Comparison of ENCODE assay signal across 32 cellular contexts in genomic region chr13:114303700-114304327, GRCh38.
"Had no signal": no experiment of that assay in that cellular context is flagged by ENCODE, and none has a peak within 500 bp of the region (broad histone marks: within the 10 kb centered on the region; RNA-seq: fewer than 3 reads in every experiment).

No MANE protein-coding gene starts in this region.

- DNase-seq: activated CD4-positive, alpha-beta memory T cell treated with anti-CD3 and anti-CD28 coated beads for 36 hours; activated CD4-positive, alpha-beta T cell treated with anti-CD3 and anti-CD28 coated beads, Interleukin-2, amount 10 ng/mL, durations not matched to agents 24 days and 14 days; activated CD8-positive, alpha-beta memory T cell treated with anti-CD3 and anti-CD28 coated beads, Interleukin-2, amount 50 U/mL, for 4 hours; activated naive CD8-positive, alpha-beta T cell treated with anti-CD3 and anti-CD28 coated beads, Interleukin-2, amount 50 U/mL, for 24 hours; activated T-cell treated with anti-CD3 and anti-CD28 coated beads, Interleukin-2, amount 50 U/mL, for 1 hour; amygdala; central memory CD4-positive, alpha-beta T cell; endodermal cell; foreskin fibroblast; hypothalamus; immature natural killer cell; kidney; left colon; naive thymus-derived CD8-positive, alpha-beta T cell; occipital lobe; stimulated activated CD4-positive, alpha-beta T cell treated with anti-CD3 and anti-CD28 coated beads, Interleukin-15, amount 100 ng/mL, for 24 hours; stimulated activated CD4-positive, alpha-beta T cell treated with anti-CD3 and anti-CD28 coated beads, Interleukin-2, amount 100 ng/mL, for 24 hours; stimulated activated naive CD4-positive, alpha-beta T cell; T-helper 17 cell; T1000; WERI-Rb-1 had no signal

- H3K27ac Mint-ChIP-seq: activated CD4-positive, alpha-beta memory T cell treated with anti-CD3 and anti-CD28 coated beads for 36 hours; activated CD4-positive, alpha-beta T cell treated with anti-CD3 and anti-CD28 coated beads, Interleukin-2, amount 10 ng/mL, durations not matched to agents 24 days and 14 days; activated naive CD4-positive, alpha-beta T cell treated with anti-CD3 and anti-CD28 coated beads, Interleukin-2, amount 50 U/mL, for 24 hours; activated naive CD8-positive, alpha-beta T cell treated with anti-CD3 and anti-CD28 coated beads, Interleukin-2, amount 50 U/mL, for 24 hours; activated T-helper 1 cell treated with anti-CD3 and anti-CD28 coated beads, Interleukin-12 subunit alpha, Interleukin-12 subunit beta, Interleukin-2, Interleukin-4 antibody, amounts not matched to agents 30 ng/mL and 10 ng/mL and 1 ng/mL, durations not matched to agents 14 hours and 24 hours and 36 hours; endodermal cell; immature natural killer cell; memory B cell; neural progenitor cell; T-helper 17 cell; type B pancreatic cell had no signal

- H3K27me3 ChIP-seq: breast epithelium, neural progenitor cell, right atrium auricular region had no signal

- H3K9me3 ChIP-seq: breast epithelium, right atrium auricular region, thoracic aorta had no signal

- H3K4me1 ChIP-seq: breast epithelium, neural progenitor cell, right atrium auricular region had no signal

- H2AFZ ChIP-seq: neural progenitor cell had no signal

- H3K9ac ChIP-seq: neural progenitor cell had no signal

- H3K27ac ChIP-seq: breast epithelium, neural progenitor cell, right atrium auricular region, thoracic aorta, WERI-Rb-1 had no signal

- H3K27me3 Mint-ChIP-seq: activated CD4-positive, alpha-beta memory T cell treated with anti-CD3 and anti-CD28 coated beads for 36 hours; activated CD4-positive, alpha-beta T cell treated with anti-CD3 and anti-CD28 coated beads, Interleukin-2, amount 10 ng/mL, durations not matched to agents 24 days and 14 days; activated naive CD4-positive, alpha-beta T cell treated with anti-CD3 and anti-CD28 coated beads, Interleukin-2, amount 50 U/mL, for 24 hours; activated naive CD8-positive, alpha-beta T cell treated with anti-CD3 and anti-CD28 coated beads, Interleukin-2, amount 50 U/mL, for 24 hours; memory B cell; naive thymus-derived CD8-positive, alpha-beta T cell; T-helper 17 cell; type B pancreatic cell had no signal

- H3K4me1 Mint-ChIP-seq: activated CD4-positive, alpha-beta T cell treated with anti-CD3 and anti-CD28 coated beads, Interleukin-2, amount 10 ng/mL, durations not matched to agents 24 days and 14 days; activated naive CD4-positive, alpha-beta T cell treated with anti-CD3 and anti-CD28 coated beads, Interleukin-2, amount 50 U/mL, for 24 hours; activated naive CD8-positive, alpha-beta T cell treated with anti-CD3 and anti-CD28 coated beads, Interleukin-2, amount 50 U/mL, for 24 hours; endodermal cell; neural progenitor cell had no signal

- H3K4me2 ChIP-seq: neural progenitor cell, smooth muscle cell had no signal

- H3K4me3 Mint-ChIP-seq: activated CD4-positive, alpha-beta memory T cell treated with anti-CD3 and anti-CD28 coated beads for 36 hours; activated CD4-positive, alpha-beta T cell treated with anti-CD3 and anti-CD28 coated beads, Interleukin-2, amount 10 ng/mL, durations not matched to agents 24 days and 14 days; activated naive CD4-positive, alpha-beta T cell treated with anti-CD3 and anti-CD28 coated beads, Interleukin-2, amount 50 U/mL, for 24 hours; activated naive CD8-positive, alpha-beta T cell treated with anti-CD3 and anti-CD28 coated beads, Interleukin-2, amount 50 U/mL, for 24 hours; activated T-helper 1 cell treated with anti-CD3 and anti-CD28 coated beads, Interleukin-12 subunit alpha, Interleukin-12 subunit beta, Interleukin-2, Interleukin-4 antibody, amounts not matched to agents 30 ng/mL and 10 ng/mL and 1 ng/mL, durations not matched to agents 14 hours and 24 hours and 36 hours; endodermal cell; immature natural killer cell; memory B cell; naive thymus-derived CD8-positive, alpha-beta T cell; neural progenitor cell; T-helper 17 cell; type B pancreatic cell had no signal

- H3K9me3 Mint-ChIP-seq: activated CD4-positive, alpha-beta memory T cell treated with anti-CD3 and anti-CD28 coated beads for 36 hours; activated CD4-positive, alpha-beta T cell treated with anti-CD3 and anti-CD28 coated beads, Interleukin-2, amount 10 ng/mL, durations not matched to agents 24 days and 14 days; activated naive CD4-positive, alpha-beta T cell treated with anti-CD3 and anti-CD28 coated beads, Interleukin-2, amount 50 U/mL, for 24 hours; activated naive CD8-positive, alpha-beta T cell treated with anti-CD3 and anti-CD28 coated beads, Interleukin-2, amount 50 U/mL, for 24 hours; activated T-helper 1 cell treated with anti-CD3 and anti-CD28 coated beads, Interleukin-12 subunit alpha, Interleukin-12 subunit beta, Interleukin-2, Interleukin-4 antibody, amounts not matched to agents 30 ng/mL and 10 ng/mL and 1 ng/mL, durations not matched to agents 14 hours and 24 hours and 36 hours; endodermal cell; immature natural killer cell; memory B cell; naive thymus-derived CD8-positive, alpha-beta T cell; neural progenitor cell; type B pancreatic cell had no signal

- ATAC-seq: activated CD4-positive, CD25-positive, alpha-beta regulatory T cell treated with anti-CD3 and anti-CD28 coated beads, Interleukin-2, amount 50 U/mL, for 24 hours; activated naive CD8-positive, alpha-beta T cell treated with anti-CD3 and anti-CD28 coated beads, Interleukin-2, amount 50 U/mL, for 24 hours; esophagus mucosa; left colon; naive thymus-derived CD8-positive, alpha-beta T cell; T-helper 17 cell had no signal

- H3K4me3 ChIP-seq: breast epithelium, neural progenitor cell, right atrium auricular region, smooth muscle cell, thoracic aorta had no signal
